In the genomic region with DNA sequence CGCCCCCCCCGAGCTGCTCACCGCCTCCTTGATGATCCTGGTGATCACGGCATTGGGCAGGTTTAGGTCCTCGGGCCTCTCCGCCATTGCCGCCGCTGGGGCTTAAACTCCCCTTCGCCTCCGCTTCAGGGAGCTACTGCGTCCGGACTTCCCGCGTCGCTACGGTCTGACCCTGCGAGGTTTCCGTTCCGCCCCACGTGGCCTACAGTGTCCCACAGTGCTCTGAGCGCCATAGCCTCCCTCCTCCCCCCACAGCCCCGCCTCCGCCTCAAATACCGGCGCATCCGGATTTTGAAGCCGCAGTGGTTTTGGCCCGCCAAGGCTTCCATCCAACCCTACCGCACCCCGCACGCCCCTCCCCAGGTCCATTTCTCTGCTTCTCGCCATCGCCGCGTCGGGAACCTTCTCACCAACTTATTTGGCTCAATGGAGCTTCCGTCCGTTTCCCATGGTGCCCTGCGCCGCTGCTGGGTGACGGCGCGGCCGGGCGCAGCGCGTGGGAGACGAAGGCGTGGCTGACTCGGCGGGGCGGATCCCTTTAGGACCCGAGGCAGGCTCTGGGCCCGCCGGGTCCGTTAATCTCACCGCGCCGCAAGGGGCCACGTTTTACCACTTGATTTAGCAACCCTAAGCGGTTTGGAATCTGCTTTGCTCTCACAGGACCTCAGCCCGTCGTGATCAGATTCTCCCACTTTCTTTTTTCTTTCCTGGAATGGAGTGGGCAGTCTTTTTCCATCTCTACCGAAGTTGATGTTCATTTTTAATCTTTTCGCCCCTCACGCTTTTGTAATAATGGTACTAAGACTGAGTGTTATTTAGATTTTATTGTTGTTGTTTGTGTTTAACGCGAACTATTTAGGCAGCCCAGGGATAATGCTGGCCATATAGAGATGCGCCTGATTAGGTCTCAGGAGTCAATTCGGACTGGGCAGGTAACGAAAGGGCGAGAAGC, we compare ENCODE assay signal across 1 cellular context.
TF ChIP-seq lines count a peak whose summit lies in the region.

A gene with protein sequence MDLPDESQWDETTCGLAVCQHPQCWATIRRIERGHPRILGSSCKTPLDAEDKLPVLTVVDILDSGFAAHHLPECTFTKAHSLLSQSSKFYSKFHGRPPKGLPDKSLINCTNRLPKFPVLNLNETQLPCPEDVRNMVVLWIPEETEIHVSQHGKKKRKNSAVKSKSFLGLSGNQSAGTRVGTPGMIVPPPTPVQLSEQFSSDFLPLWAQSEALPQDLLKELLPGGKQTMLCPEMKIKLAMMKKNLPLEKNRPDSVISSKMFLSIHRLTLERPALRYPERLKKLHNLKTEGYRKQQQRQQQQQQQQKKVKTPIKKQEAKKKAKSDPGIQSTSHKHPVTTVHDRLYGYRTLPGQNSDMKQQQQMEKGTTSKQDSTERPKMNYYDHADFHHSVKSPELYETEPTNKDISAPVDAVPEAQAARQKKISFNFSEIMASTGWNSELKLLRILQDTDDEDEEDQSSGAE (plus strand): TSS at position 541 of the 952 bp plus-strand sequence. CDS start 2,747 bp downstream, outside the sequence.
Gene POLE3 (minus strand): TSS at position 469 of the 952 bp plus-strand sequence. CDS start 382 bp downstream, at position 87.

TF ChIP-seq in HepG2, 621 proteins besides CTCF, POLR2A, EP300 and RAD21 (continued from another document and continues in another):
- TF ChIP-seq, protein P1, sequence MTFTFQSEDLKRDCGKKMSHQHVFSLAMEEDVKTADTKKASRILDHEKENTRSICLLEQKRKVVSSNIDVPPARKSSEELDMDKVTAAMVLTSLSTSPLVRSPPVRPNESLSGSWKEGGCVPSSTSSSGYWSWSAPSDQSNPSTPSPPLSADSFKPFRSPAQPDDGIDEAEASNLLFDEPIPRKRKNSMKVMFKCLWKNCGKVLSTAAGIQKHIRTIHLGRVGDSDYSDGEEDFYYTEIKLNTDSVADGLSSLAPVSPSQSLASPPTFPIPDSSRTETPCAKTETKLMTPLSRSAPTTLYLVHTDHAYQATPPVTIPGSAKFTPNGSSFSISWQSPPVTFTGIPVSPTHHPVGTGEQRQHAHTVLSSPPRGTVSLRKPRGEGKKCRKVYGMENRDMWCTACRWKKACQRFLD (CRISPR knock-in tag; IDR thresholded peaks at IDR 0.05; ENCODE audit: borderline replicate concordance), result peak; percentile 78; the same call in 1 of the 2 replicates
- TF ChIP-seq, protein P2, sequence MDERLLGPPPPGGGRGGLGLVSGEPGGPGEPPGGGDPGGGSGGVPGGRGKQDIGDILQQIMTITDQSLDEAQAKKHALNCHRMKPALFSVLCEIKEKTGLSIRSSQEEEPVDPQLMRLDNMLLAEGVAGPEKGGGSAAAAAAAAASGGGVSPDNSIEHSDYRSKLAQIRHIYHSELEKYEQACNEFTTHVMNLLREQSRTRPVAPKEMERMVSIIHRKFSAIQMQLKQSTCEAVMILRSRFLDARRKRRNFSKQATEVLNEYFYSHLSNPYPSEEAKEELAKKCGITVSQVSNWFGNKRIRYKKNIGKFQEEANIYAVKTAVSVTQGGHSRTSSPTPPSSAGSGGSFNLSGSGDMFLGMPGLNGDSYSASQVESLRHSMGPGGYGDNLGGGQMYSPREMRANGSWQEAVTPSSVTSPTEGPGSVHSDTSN (CRISPR knock-in tag; IDR thresholded peaks at IDR 0.05), result no peak
- TF ChIP-seq CHD4 (IDR thresholded peaks at IDR 0.05; ENCODE audit: borderline replicate concordance, low read length) (no peak), HDAC1 (CRISPR knock-in tag; IDR thresholded peaks at IDR 0.05) (peak; percentile 95), RORA (CRISPR knock-in tag; IDR thresholded peaks at IDR 0.05) (no peak), MAX (IDR thresholded peaks at IDR 0.05) (peak; percentile 97), ZBTB8A (CRISPR knock-in tag; IDR thresholded peaks at IDR 0.05; ENCODE audit: borderline replicate concordance, low read depth) (no peak), ZNF30 (CRISPR knock-in tag; IDR thresholded peaks at IDR 0.05) (0 out of 2 replicates have a peak, but pooled peaks have one; percentile 40), ZNF816 (CRISPR knock-in tag; IDR thresholded peaks at IDR 0.05; ENCODE audit: borderline replicate concordance) (peak; percentile 85; the same call in 1 of the 2 replicates), KDM5B (CRISPR knock-in tag; IDR thresholded peaks at IDR 0.05; ENCODE audit: borderline replicate concordance) (peak; percentile 91), SAP130 (CRISPR knock-in tag; IDR thresholded peaks at IDR 0.05; ENCODE audit: low read depth) (peak; percentile 97), ARID2 (CRISPR knock-in tag; IDR thresholded peaks at IDR 0.05; ENCODE audit: borderline replicate concordance) (peak; percentile 95), LRRFIP1 (CRISPR knock-in tag; conservative IDR thresholded peaks at IDR 0.05) (no peak), ZHX1 (CRISPR knock-in tag; IDR thresholded peaks at IDR 0.05; ENCODE audit: low read depth) (peak; percentile 79; the same call in 1 of the 2 replicates), TBX3 (IDR thresholded peaks at IDR 0.05; ENCODE audit: borderline replicate concordance) (peak; percentile 79), ZSCAN9 (CRISPR knock-in tag; IDR thresholded peaks at IDR 0.05; ENCODE audit: borderline replicate concordance) (peak; percentile 77), SRY (CRISPR knock-in tag; IDR thresholded peaks at IDR 0.05) (peak; percentile 95), NFE2L1 (CRISPR knock-in tag; IDR thresholded peaks at IDR 0.05; ENCODE audit: borderline replicate concordance) (no peak), GABPA (IDR thresholded peaks at IDR 0.05; ENCODE audit: low read depth, low read length) (peak; percentile 45), GABPA (CRISPR knock-in tag; IDR thresholded peaks at IDR 0.05; ENCODE audit: low read depth) (peak; percentile 79), HMGA1 (CRISPR knock-in tag; conservative IDR thresholded peaks at IDR 0.05) (no peak), ETS1 (CRISPR knock-in tag; IDR thresholded peaks at IDR 0.05) (no peak), NR3C1 (CRISPR knock-in tag; IDR thresholded peaks at IDR 0.05) (no peak), ZNF616 (CRISPR knock-in tag; IDR thresholded peaks at IDR 0.05; ENCODE audit: low read depth) (no peak), ZZZ3 (CRISPR knock-in tag; IDR thresholded peaks at IDR 0.05; ENCODE audit: borderline replicate concordance) (peak; percentile 93; the same call in 1 of the 2 replicates)
- TF ChIP-seq, protein P3, sequence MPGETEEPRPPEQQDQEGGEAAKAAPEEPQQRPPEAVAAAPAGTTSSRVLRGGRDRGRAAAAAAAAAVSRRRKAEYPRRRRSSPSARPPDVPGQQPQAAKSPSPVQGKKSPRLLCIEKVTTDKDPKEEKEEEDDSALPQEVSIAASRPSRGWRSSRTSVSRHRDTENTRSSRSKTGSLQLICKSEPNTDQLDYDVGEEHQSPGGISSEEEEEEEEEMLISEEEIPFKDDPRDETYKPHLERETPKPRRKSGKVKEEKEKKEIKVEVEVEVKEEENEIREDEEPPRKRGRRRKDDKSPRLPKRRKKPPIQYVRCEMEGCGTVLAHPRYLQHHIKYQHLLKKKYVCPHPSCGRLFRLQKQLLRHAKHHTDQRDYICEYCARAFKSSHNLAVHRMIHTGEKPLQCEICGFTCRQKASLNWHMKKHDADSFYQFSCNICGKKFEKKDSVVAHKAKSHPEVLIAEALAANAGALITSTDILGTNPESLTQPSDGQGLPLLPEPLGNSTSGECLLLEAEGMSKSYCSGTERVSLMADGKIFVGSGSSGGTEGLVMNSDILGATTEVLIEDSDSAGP (CRISPR knock-in tag; IDR thresholded peaks at IDR 0.05; ENCODE audit: borderline replicate concordance), result peak; percentile 95
- TF ChIP-seq, protein P4, sequence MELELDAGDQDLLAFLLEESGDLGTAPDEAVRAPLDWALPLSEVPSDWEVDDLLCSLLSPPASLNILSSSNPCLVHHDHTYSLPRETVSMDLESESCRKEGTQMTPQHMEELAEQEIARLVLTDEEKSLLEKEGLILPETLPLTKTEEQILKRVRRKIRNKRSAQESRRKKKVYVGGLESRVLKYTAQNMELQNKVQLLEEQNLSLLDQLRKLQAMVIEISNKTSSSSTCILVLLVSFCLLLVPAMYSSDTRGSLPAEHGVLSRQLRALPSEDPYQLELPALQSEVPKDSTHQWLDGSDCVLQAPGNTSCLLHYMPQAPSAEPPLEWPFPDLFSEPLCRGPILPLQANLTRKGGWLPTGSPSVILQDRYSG (CRISPR knock-in tag; IDR thresholded peaks at IDR 0.05), result 0 out of 2 replicates have a peak, but pooled peaks have one; percentile 65
- TF ChIP-seq, protein P5, sequence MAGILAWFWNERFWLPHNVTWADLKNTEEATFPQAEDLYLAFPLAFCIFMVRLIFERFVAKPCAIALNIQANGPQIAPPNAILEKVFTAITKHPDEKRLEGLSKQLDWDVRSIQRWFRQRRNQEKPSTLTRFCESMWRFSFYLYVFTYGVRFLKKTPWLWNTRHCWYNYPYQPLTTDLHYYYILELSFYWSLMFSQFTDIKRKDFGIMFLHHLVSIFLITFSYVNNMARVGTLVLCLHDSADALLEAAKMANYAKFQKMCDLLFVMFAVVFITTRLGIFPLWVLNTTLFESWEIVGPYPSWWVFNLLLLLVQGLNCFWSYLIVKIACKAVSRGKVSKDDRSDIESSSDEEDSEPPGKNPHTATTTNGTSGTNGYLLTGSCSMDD (CRISPR knock-in tag; IDR thresholded peaks at IDR 0.05), result no peak
- TF ChIP-seq, protein P6, sequence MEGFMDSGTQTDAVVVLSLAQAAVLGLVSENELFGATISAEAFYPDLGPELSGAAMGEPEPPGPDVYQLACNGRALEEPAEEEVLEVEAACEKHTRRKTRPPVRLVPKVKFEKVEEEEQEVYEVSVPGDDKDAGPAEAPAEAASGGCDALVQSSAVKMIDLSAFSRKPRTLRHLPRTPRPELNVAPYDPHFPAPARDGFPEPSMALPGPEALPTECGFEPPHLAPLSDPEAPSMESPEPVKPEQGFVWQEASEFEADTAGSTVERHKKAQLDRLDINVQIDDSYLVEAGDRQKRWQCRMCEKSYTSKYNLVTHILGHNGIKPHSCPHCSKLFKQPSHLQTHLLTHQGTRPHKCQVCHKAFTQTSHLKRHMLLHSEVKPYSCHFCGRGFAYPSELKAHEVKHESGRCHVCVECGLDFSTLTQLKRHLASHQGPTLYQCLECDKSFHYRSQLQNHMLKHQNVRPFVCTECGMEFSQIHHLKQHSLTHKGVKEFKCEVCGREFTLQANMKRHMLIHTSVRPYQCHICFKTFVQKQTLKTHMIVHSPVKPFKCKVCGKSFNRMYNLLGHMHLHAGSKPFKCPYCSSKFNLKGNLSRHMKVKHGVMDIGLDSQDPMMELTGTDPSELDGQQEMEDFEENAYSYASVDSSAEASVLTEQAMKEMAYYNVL (CRISPR knock-in tag; IDR thresholded peaks at IDR 0.05; ENCODE audit: borderline replicate concordance), result peak; percentile 94; the same call in 1 of the 2 replicates
- TF ChIP-seq, protein P7, sequence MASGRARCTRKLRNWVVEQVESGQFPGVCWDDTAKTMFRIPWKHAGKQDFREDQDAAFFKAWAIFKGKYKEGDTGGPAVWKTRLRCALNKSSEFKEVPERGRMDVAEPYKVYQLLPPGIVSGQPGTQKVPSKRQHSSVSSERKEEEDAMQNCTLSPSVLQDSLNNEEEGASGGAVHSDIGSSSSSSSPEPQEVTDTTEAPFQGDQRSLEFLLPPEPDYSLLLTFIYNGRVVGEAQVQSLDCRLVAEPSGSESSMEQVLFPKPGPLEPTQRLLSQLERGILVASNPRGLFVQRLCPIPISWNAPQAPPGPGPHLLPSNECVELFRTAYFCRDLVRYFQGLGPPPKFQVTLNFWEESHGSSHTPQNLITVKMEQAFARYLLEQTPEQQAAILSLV (CRISPR knock-in tag; IDR thresholded peaks at IDR 0.05; ENCODE audit: borderline replicate concordance), result peak; percentile 93
- TF ChIP-seq, protein P8, sequence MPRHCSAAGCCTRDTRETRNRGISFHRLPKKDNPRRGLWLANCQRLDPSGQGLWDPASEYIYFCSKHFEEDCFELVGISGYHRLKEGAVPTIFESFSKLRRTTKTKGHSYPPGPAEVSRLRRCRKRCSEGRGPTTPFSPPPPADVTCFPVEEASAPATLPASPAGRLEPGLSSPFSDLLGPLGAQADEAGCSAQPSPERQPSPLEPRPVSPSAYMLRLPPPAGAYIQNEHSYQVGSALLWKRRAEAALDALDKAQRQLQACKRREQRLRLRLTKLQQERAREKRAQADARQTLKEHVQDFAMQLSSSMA (CRISPR knock-in tag; IDR thresholded peaks at IDR 0.05), result 0 out of 2 replicates have a peak, but pooled peaks have one; percentile 30
